1 cellular context compared by ENCODE assay signal in the genomic region with DNA sequence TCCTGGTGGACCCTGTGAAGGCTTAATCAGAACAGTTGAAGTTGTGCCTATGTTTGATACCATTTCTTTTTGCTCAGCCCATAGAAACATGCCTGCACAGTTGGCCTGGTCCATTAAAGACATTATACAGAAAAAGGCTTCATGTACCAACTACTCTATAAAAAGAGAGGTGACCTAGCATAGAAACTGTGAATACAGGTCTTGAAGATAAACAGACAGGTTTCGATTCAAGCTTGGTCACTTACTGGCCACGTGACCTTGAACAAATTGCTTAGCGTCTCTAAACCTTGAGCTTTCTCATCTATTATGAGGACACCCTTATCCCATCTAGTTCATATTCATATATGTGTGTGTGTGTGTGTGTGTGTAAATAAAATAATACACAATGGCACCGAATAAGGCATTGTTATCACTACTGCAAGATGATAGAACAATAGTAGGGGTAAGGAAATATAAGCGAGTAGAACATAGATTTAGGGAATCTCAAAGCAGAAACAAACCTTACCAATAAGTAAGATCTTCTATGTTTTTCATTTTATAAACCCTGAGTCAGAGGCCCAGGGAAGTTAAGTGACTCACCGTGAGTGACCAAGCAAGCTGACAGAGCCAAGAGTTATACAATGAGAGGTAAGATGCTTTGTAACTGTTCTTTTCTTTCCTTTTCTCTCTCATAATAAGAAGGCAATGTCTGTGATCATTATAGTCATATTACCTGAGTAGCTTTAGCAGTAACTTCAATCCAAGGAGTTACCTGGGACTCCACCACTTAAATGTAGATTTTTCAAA.
TF ChIP-seq lines count a peak whose summit lies in the region.

No MANE protein-coding gene starts in this region.

TF ChIP-seq in SK-N-SH treated with all-trans-retinoic acid at 6 μM for 48 hours, 23 proteins besides CTCF, POLR2A, EP300 and RAD21 (continued from another document):
- TF ChIP-seq, protein P1, sequence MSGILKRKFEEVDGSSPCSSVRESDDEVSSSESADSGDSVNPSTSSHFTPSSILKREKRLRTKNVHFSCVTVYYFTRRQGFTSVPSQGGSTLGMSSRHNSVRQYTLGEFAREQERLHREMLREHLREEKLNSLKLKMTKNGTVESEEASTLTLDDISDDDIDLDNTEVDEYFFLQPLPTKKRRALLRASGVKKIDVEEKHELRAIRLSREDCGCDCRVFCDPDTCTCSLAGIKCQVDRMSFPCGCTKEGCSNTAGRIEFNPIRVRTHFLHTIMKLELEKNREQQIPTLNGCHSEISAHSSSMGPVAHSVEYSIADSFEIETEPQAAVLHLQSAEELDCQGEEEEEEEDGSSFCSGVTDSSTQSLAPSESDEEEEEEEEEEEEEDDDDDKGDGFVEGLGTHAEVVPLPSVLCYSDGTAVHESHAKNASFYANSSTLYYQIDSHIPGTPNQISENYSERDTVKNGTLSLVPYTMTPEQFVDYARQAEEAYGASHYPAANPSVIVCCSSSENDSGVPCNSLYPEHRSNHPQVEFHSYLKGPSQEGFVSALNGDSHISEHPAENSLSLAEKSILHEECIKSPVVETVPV (CRISPR knock-in tag; IDR thresholded peaks at IDR 0.05) = no peak
- TF ChIP-seq ZFP30 (CRISPR knock-in tag; IDR thresholded peaks at IDR 0.05) = no peak
